ENCODE assay signal across 21 cellular contexts in the genomic region with DNA sequence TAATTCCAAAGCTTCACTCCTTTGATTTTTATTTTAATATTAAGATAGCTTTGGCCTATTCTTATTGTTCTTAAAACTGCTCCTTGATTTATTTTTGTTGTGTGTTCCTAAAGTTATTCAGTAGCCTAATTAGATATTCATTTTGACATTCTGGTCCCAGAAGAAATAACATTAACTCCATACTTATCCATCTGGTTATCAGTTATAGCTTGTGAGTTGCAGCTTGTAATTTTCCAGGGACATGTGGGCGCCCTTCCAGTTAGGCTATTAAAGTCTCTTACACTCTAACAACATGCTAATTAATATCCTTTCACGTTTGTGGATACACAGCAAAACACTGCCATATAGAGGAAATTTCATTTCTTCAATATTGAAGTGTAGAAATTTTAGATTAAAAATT.
"Had no signal": no experiment of that assay in that cellular context is flagged by ENCODE, and none has a peak within 500 bp of the region (broad histone marks: within the 10 kb centered on the region; RNA-seq: fewer than 3 reads in every experiment).

No MANE protein-coding gene starts in this region.

- H3K27me3 ChIP-seq: brain microvascular endothelial cell, right atrium auricular region, transverse colon, vagina had no signal

- H3K4me1 ChIP-seq: right atrium auricular region, transverse colon, vagina had no signal

- H3K4me3 ChIP-seq: right atrium auricular region, skin epidermis, transverse colon, vagina had no signal

- H3K27ac ChIP-seq: brain microvascular endothelial cell, right atrium auricular region, skin epidermis, transverse colon, vagina had no signal

- ATAC-seq: natural killer cell had no signal

- H3K9me3 ChIP-seq: right atrium auricular region, transverse colon, vagina had no signal

- DNase-seq: activated CD4-positive, alpha-beta T cell treated with anti-CD3 and anti-CD28 coated beads, Interleukin-2, amount 10 ng/mL, durations not matched to agents 7 days and 5 days; activated CD4-positive, CD25-positive, alpha-beta regulatory T cell; activated CD8-positive, alpha-beta memory T cell treated with anti-CD3 and anti-CD28 coated beads for 24 hours; activated naive CD4-positive, alpha-beta T cell; activated naive CD8-positive, alpha-beta T cell treated with anti-CD3 and anti-CD28 coated beads, Interleukin-2, amount 10 ng/mL, durations not matched to agents 7 days and 5 days; brain microvascular endothelial cell; cortex of kidney; effector CD8-positive, alpha-beta T cell; foreskin fibroblast; hypothalamus; kidney glomerular epithelial cell; natural killer cell; occipital lobe; stimulated activated CD4-positive, alpha-beta T cell treated with anti-CD3 and anti-CD28 coated beads, Interleukin-15, amount 100 ng/mL, for 24 hours; stimulated activated CD4-positive, alpha-beta T cell treated with anti-CD3 and anti-CD28 coated beads, Interleukin-4, amount 100 ng/mL, for 1 hour; stimulated activated naive CD4-positive, alpha-beta T cell; substantia nigra; transverse colon had no signal

- H3K36me3 ChIP-seq: brain microvascular endothelial cell, right atrium auricular region, transverse colon, vagina had no signal
